In the genomic region with DNA sequence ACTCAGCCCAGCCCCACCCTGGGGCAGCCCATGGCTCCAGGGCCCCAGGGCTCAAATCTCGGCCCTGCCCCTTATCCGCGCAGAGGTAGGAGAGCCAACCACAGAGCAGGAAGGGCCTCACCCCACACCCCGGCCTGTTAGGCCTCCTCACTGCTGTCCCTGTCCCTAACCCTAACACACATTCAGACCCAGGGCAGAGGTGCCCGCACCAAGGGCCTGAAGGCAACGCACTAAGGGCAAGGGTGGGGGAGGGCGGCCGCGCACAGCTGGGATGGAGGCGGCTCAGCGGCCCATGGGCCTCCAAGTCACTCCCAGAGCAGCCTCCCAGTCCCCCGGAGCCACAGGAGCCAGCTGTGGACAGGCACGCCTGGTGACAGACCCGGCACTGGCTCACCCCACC, we compare ENCODE assay signal across 23 cellular contexts. TPM values are rescaled to one million over a fixed set of nuclear protein-coding genes. Genes with fewer than 3 reads are reported as not detected.
DNase-seq lines count a peak whose midpoint lies in the region; ATAC-seq, FAIRE-seq and TF ChIP-seq lines count a peak whose summit lies in the region.
"Had no signal": no experiment of that assay in that cellular context is flagged by ENCODE, and none has a peak within 500 bp of the region (broad histone marks: within the 10 kb centered on the region; RNA-seq: fewer than 3 reads in every experiment).

No MANE protein-coding gene starts in this region.

- TF ChIP-seq EP300 in K562 (IDR thresholded peaks at IDR 0.05; ENCODE audit: low read length) = no peak

- intact Hi-C loops in K562 (cut with micrococcal nuclease) = no loop called here
- intact Hi-C loops in testis (cut with DNase I; ENCODE audit: low total_unique reads) = no loop called here

- H3K27ac ChIP-seq in DND-41 (ENCODE audit: low read length) (no peak overlapping the region), HUES6 (ENCODE audit: low read depth, low read length) (peak overlapping the region; percentile 26; the same call in 1 of the 2 replicates), K562 (ENCODE audit: extremely low read depth, low read depth, low read length) (no peak overlapping the region), trophoblast cell (ENCODE audit: low read depth, low read length) (no peak overlapping the region), testis (no peak overlapping the region)
- H3K27ac ChIP-seq: GM23248, Peyer's patch, SJCRH30 had no signal

- H2BK5ac ChIP-seq in trophoblast cell (ENCODE audit: low read depth, low read length, poor library complexity) = peak overlapping the region; percentile 47

- H4K20me1 ChIP-seq in DND-41 (ENCODE audit: insufficient read depth, low read length) (peaks cover 15% of the 10 kb centered on the region), K562 (replicated peaks; ENCODE audit: control insufficient read depth, insufficient read depth, low read length) (no peaks in the 10 kb centered on the region)

- TF ChIP-seq RAD21 in K562 (CRISPR knock-in tag; conservative IDR thresholded peaks at IDR 0.05 in 1 of 2, IDR thresholded peaks at IDR 0.05 in 1 of 2) = no peak

- no peak for FAIRE-seq in K562 (lab: Jason Lieb, UNC)
- FAIRE-seq: GM12891 had no signal

- H3K4me3 ChIP-seq in DND-41 (ENCODE audit: low read depth in 1 of 2, low read length in 2 of 2) = no peak overlapping the region
- H3K4me3 ChIP-seq in HUES6 (ENCODE audit: low read depth, low read length) = no peak overlapping the region
- H3K4me3 ChIP-seq in K562 = no peak overlapping the region
- no peak overlapping the region for H3K4me3 ChIP-seq in trophoblast cell (ENCODE audit: low read depth, low read length)
- H3K4me3 ChIP-seq in testis = no peak overlapping the region
- H3K4me3 ChIP-seq: GM23248, Peyer's patch, SJCRH30 had no signal

- H3K79me2 ChIP-seq in DND-41 (ENCODE audit: insufficient read depth, low read length) = no peaks in the 10 kb centered on the region
- no peaks in the 10 kb centered on the region for H3K79me2 ChIP-seq in K562 (ENCODE audit: control insufficient read depth, insufficient read depth, low read length)
- H3K79me2 ChIP-seq in trophoblast cell (ENCODE audit: control insufficient read depth, insufficient read depth, low read length, poor library complexity) = no peaks in the 10 kb centered on the region

- in situ Hi-C loops in K562 (cut with MboI) = loop anchor here (5.0 kb wide), 1 partner anchor 37 kb away; no protein-coding TSS in a partner anchor

- H2AK5ac ChIP-seq in trophoblast cell (ENCODE audit: low read length) = no peak overlapping the region

- POLR2A ChIA-PET in K562 (lab: Yijun Ruan, JAX) = no interaction called here

- no peak overlapping the region for H2BK12ac ChIP-seq in trophoblast cell (ENCODE audit: low read length)

- CTCF ChIA-PET in K562 (lab: Yijun Ruan, JAX; ENCODE audit: low intra/inter-chr PET ratio) = no interaction called here

- no peak overlapping the region for H2AFZ ChIP-seq in DND-41 (ENCODE audit: low read depth, low read length)
- no peak overlapping the region for H2AFZ ChIP-seq in K562 (ENCODE audit: low read depth, low read length)
- H2AFZ ChIP-seq in trophoblast cell (ENCODE audit: insufficient read depth, low read length, poor library complexity) = no peak overlapping the region
- H2AFZ ChIP-seq: GM23248 had no signal

- H3K27me3 ChIP-seq in DND-41 (ENCODE audit: insufficient read depth, low read length, poor library complexity) (no peaks in the 10 kb centered on the region), HUES6 (ENCODE audit: control insufficient read depth, insufficient read depth, low read length) (no peaks in the 10 kb centered on the region), K562 (ENCODE audit: control insufficient read depth in 2 of 2, insufficient read depth in 2 of 2, low read length in 2 of 2) (no peaks in the 10 kb centered on the region), trophoblast cell (ENCODE audit: insufficient read depth, low read length) (no peaks in the 10 kb centered on the region), testis (no peaks in the 10 kb centered on the region)
- H3K27me3 ChIP-seq: Peyer's patch, SJCRH30 had no signal

- peak overlapping the region; percentile 17 for H4K12ac ChIP-seq in trophoblast cell (ENCODE audit: low read depth, low read length)

- H3K14ac ChIP-seq in trophoblast cell (ENCODE audit: low read length) = no peak overlapping the region

- no peak overlapping the region for H2BK120ac ChIP-seq in trophoblast cell (ENCODE audit: insufficient read depth, low read length, poor library complexity)

- no peak overlapping the region for H3K18ac ChIP-seq in trophoblast cell (ENCODE audit: low read length)

- no peaks in the 10 kb centered on the region for H3K9me1 ChIP-seq in K562 (ENCODE audit: control insufficient read depth, insufficient read depth, low read length)

- WGBS in K562 (ENCODE audit: insufficient coverage, low coverage, missing lambda C conversion rate) = 75% methylated on average over 8 of the region's 14 CpGs
- WGBS in trophoblast cell (ENCODE audit: extremely low coverage, insufficient coverage, insufficient read length) = no CpG with 5 or more reads among the region's 14 CpGs
- 86 to 92% methylated on average over 6 to 14 of the region's 14 CpGs for WGBS in testis, 2 donors

- H3K4me1 ChIP-seq in DND-41 (ENCODE audit: insufficient read depth, low read length) (no peaks in the 10 kb centered on the region), HUES6 (ENCODE audit: control insufficient read depth, insufficient read depth, low read length) (peaks cover 10% of the 10 kb centered on the region), K562 (replicated peaks in 1 of 2; ENCODE audit: control insufficient read depth in 2 of 2, insufficient read depth in 2 of 2, low read length in 2 of 2) (peaks cover 2 to 75% of the 10 kb centered on the region in 2 experiments; a peak in 4 of 5 replicates), trophoblast cell (ENCODE audit: control insufficient read depth in 1 of 2, insufficient read depth in 2 of 2, low read length in 2 of 2) (peaks cover 0 to 2% of the 10 kb centered on the region in 2 experiments), testis (no peaks in the 10 kb centered on the region)
- H3K4me1 ChIP-seq: SJCRH30 had no signal

- DNase-seq in DND-41 = no peak
- DNase-seq in K562 (ENCODE audit: extremely low read depth in 1 of 4, low spot score in 3 of 4) = no peak
- no peak for DNase-seq in trophoblast cell
- DNase-seq in NCI-H446 treated with DMSO at 0.1 percent for 48 hours (lab: John Stamatoyannopoulos, UW) = no peak
- DNase-seq in mesenteric fat pad (ENCODE audit: low spot score) = no peak
- no peak for DNase-seq in testis
- DNase-seq: CD4-positive, CD25-positive, alpha-beta regulatory T cell; COR-L47; DMS 273 treated with DMSO at 0.1 percent for 48 hours; DMS79 treated with DMSO at 0.1 percent for 48 hours; GM23248; HCEC 1CT; KBM-7; NCI-H1092 treated with DMSO at 0.1 percent for 48 hours; NCI-H146; NCI-H2029; NCI-H2227 treated with DMSO at 0.1 percent for 48 hours; NCI-H510A treated with DMSO at 0.1 percent for 48 hours; NCI-H748 treated with DMSO at 0.1 percent for 48 hours; Peyer's patch; SJCRH30 had no signal

- H3K4ac ChIP-seq in trophoblast cell (ENCODE audit: low read depth, low read length) = no peak overlapping the region

- H4K8ac ChIP-seq in trophoblast cell (ENCODE audit: low read depth, low read length) = no peak overlapping the region

- no peak overlapping the region for H3K9ac ChIP-seq in DND-41 (ENCODE audit: low read depth, low read length)
- no peak overlapping the region for H3K9ac ChIP-seq in HUES6 (ENCODE audit: low read length)
- peak overlapping the region in 1 of 2 experiments; percentile 76; a peak in 1 of 4 replicates for H3K9ac ChIP-seq in K562 (ENCODE audit: insufficient read depth in 1 of 2, low read depth in 2 of 2, low read length in 2 of 2)
- no peak overlapping the region for H3K9ac ChIP-seq in trophoblast cell (ENCODE audit: low read length)
- H3K9ac ChIP-seq: GM23248 had no signal

- peak overlapping the region; percentile 48 for H4K91ac ChIP-seq in trophoblast cell (ENCODE audit: low read depth, low read length)

- BruUV-seq in K562 (replicated peaks; lab: Mats Ljungman, UMichigan) = no TSS peak

- H3K4me2 ChIP-seq in DND-41 (ENCODE audit: insufficient read depth, low read length) (no peak overlapping the region), K562 (ENCODE audit: insufficient read depth, low read length) (no peak overlapping the region), trophoblast cell (ENCODE audit: low read length) (no peak overlapping the region)

- H3K23ac ChIP-seq in trophoblast cell (ENCODE audit: low read length) = no peak overlapping the region

- H3K36me3 ChIP-seq in DND-41 (ENCODE audit: insufficient read depth, low read length) (peaks cover 42% of the 10 kb centered on the region), HUES6 (ENCODE audit: control insufficient read depth, insufficient read depth, low read length) (peaks cover 56% of the 10 kb centered on the region), K562 (ENCODE audit: control insufficient read depth, insufficient read depth, low read length) (peaks cover 41% of the 10 kb centered on the region; the same call in 2 of the 3 replicates), trophoblast cell (ENCODE audit: control insufficient read depth in 1 of 2, insufficient read depth in 2 of 2, low read length in 2 of 2) (peaks cover 45 to 50% of the 10 kb centered on the region in 2 experiments), testis (ENCODE audit: low read depth, missing control alignments) (no peaks in the 10 kb centered on the region)

- TF ChIP-seq CTCF in DND-41 (IDR thresholded peaks at IDR 0.05; ENCODE audit: borderline replicate concordance, extremely low read depth, low read length, poor library complexity, severe bottlenecking) (no peak), K562 (IDR thresholded peaks at IDR 0.05 in 2 of 3, conservative IDR thresholded peaks at IDR 0.05 in 1 of 3; ENCODE audit: insufficient read depth in 2 of 3, low read depth in 1 of 3, low read length in 3 of 3) (no peak), testis (IDR thresholded peaks at IDR 0.05) (no peak)

- no peaks in the 10 kb centered on the region for H3K9me3 ChIP-seq in DND-41 (ENCODE audit: insufficient read depth, low read length, severe bottlenecking)
- H3K9me3 ChIP-seq in HUES6 (ENCODE audit: control insufficient read depth, insufficient read depth, low read depth, low read length) = no peaks in the 10 kb centered on the region
- H3K9me3 ChIP-seq in K562 (replicated peaks; ENCODE audit: control insufficient read depth, insufficient read depth, low read depth, low read length) = no peaks in the 10 kb centered on the region
- H3K9me3 ChIP-seq in trophoblast cell (ENCODE audit: insufficient read depth, low read depth, low read length) = no peaks in the 10 kb centered on the region
- no peaks in the 10 kb centered on the region for H3K9me3 ChIP-seq in testis
- H3K9me3 ChIP-seq: Peyer's patch, SJCRH30 had no signal

- ATAC-seq in DND-41 (ENCODE audit: insufficient read depth, low read depth) (0 out of 3 replicates have a peak, but pooled peaks have one; percentile 4), K562 (peak; percentile 34; the same call in 2 of the 3 replicates)

- H3K79me1 ChIP-seq in trophoblast cell (ENCODE audit: low read length) = peaks cover 3% of the 10 kb centered on the region

- no peak for TF ChIP-seq POLR2A in K562 (conservative IDR thresholded peaks at IDR 0.05)
- no peak for TF ChIP-seq POLR2A in testis (IDR thresholded peaks at IDR 0.05)

RNA-seq across cellular contexts. Expression of a gene that starts 9.6 kb away (rescaled TPM):
- 266 and 844 TPM in 2 replicates for total RNA-seq in K562 (2011; cell fraction: chromatin; rRNA removed; ENCODE audit: low replicate concordance)
- 502 and 577 TPM in 2 replicates for total RNA-seq in K562 (2011; cell fraction: nucleolus; rRNA removed)
- 359 and 406 TPM in 2 replicates for total RNA-seq in K562 (2011; cell fraction: nucleoplasm; rRNA removed)
- total RNA-seq in K562 (2014; rRNA removed) (59.0 and 71.5 TPM in 2 replicates), K562 (2014; rRNA removed; fragmentation: Illumina TruSeq; extraction: Trizol) (6.9 and 9.5 TPM in 2 replicates), K562 (2015; rRNA removed; fragmentation: Illumina TruSeq; extraction: Trizol) (26.9 and 32.7 TPM in 2 replicates), K562 (2021) (102 and 103 TPM in 2 replicates), mesenteric fat pad (28.2 TPM), testis (10 to 100 TPM; 29.4 to 39.4 TPM)
- polyA plus RNA-seq in K562 (2011; rRNA removed) (17.0 and 42.5 TPM in 2 replicates), K562 (2014; fragmentation: Illumina TruSeq; extraction: Trizol) (13.2 and 29.8 TPM in 2 replicates), K562 (2014; fragmentation: Nextera tagmentation; extraction: Ambion mirVana) (1 to 10 TPM; 1.8 to 2.2 TPM), K562 (2014; rRNA removed) (91.2 and 99.3 TPM in 2 replicates), testis (ENCODE audit: insufficient read depth, low read depth, low replicate concordance) (13.4 TPM)
- 14.6 and 28.0 TPM in 2 replicates for polyA plus RNA-seq in K562 (2011; cell fraction: cytosol; rRNA removed)
- 444 and 528 TPM in 2 replicates for polyA plus RNA-seq in K562 (2011; cell fraction: nucleus; rRNA removed)
- polyA plus RNA-seq in K562 (2012) = 61.2 and 74.6 TPM in 2 replicates
- polyA minus RNA-seq in K562 (2011; rRNA and poly(A)+ RNA removed) = 53.2 and 57.7 TPM in 2 replicates
- 17.9 and 22.2 TPM in 2 replicates for polyA minus RNA-seq in K562 (2011; cell fraction: cytosol; rRNA and poly(A)+ RNA removed)
- polyA minus RNA-seq in K562 (2011; cell fraction: nucleus; rRNA and poly(A)+ RNA removed) = 91.7 and 109 TPM in 2 replicates
- polyA plus RNA-seq in trophoblast cell (2013) = 150 and 168 TPM in 2 replicates

RNA-seq across cellular contexts. Expression of a gene that starts 35.3 kb away (rescaled TPM):
- 67.2 and 276 TPM in 2 replicates for total RNA-seq in K562 (2011; cell fraction: chromatin; rRNA removed; ENCODE audit: low replicate concordance)
- 199 and 200 TPM in 2 replicates for total RNA-seq in K562 (2011; cell fraction: nucleolus; rRNA removed)
- total RNA-seq in K562 (2011; cell fraction: nucleoplasm; rRNA removed) = 92.5 and 92.7 TPM in 2 replicates
- total RNA-seq in K562 (2014; rRNA removed) = 34.9 and 39.7 TPM in 2 replicates
- 4.1 and 6.8 TPM in 2 replicates for total RNA-seq in K562 (2014; rRNA removed; fragmentation: Illumina TruSeq; extraction: Trizol)
- total RNA-seq in K562 (2015; rRNA removed; fragmentation: Illumina TruSeq; extraction: Trizol) = 19.2 and 20.1 TPM in 2 replicates
- 105 and 119 TPM in 2 replicates for total RNA-seq in K562 (2021)
- 12.0 and 28.0 TPM in 2 replicates for polyA plus RNA-seq in K562 (2011; rRNA removed)
- polyA plus RNA-seq in K562 (2011; cell fraction: cytosol; rRNA removed) = 17.5 and 46.7 TPM in 2 replicates
- 146 and 297 TPM in 2 replicates for polyA plus RNA-seq in K562 (2011; cell fraction: nucleus; rRNA removed)
- 62.7 and 64.6 TPM in 2 replicates for polyA plus RNA-seq in K562 (2012)
- 18.5 and 66.3 TPM in 2 replicates for polyA plus RNA-seq in K562 (2014; fragmentation: Illumina TruSeq; extraction: Trizol)
- polyA plus RNA-seq in K562 (2014; fragmentation: Nextera tagmentation; extraction: Ambion mirVana) = 1 to 10 TPM in 1 of 2 experiments, under 1 TPM in 1; 0.34 to 1.7 TPM
- polyA plus RNA-seq in K562 (2014; rRNA removed) = 46.7 and 55.1 TPM in 2 replicates
- 9.8 and 11.1 TPM in 2 replicates for polyA minus RNA-seq in K562 (2011; rRNA and poly(A)+ RNA removed)
- 38.7 and 69.3 TPM in 2 replicates for polyA minus RNA-seq in K562 (2011; cell fraction: cytosol; rRNA and poly(A)+ RNA removed)
- polyA minus RNA-seq in K562 (2011; cell fraction: nucleus; rRNA and poly(A)+ RNA removed) = 52.6 and 57.9 TPM in 2 replicates
- 35.4 and 39.0 TPM in 2 replicates for polyA plus RNA-seq in trophoblast cell (2013)
- total RNA-seq in mesenteric fat pad = 56.3 TPM
- total RNA-seq in testis = 100 to 1,000 TPM; 142 to 185 TPM
- 142 TPM for polyA plus RNA-seq in testis (ENCODE audit: insufficient read depth, low read depth, low replicate concordance)
